ENCODE assay signal across 27 cellular contexts in genomic region chr11:43558056-43558455, GRCh38.
DNase-seq lines count a peak whose midpoint lies in the region; ATAC-seq and TF ChIP-seq lines count a peak whose summit lies in the region.
"Had no signal": no experiment of that assay in that cellular context is flagged by ENCODE, and none has a peak within 500 bp of the region (broad histone marks: within the 10 kb centered on the region; RNA-seq: fewer than 3 reads in every experiment).

No MANE protein-coding gene starts in this region.

- peaks cover 9% of the 10 kb centered on the region for H3K27me3 Mint-ChIP-seq in brain
- peaks cover 56% of the 10 kb centered on the region for H3K27me3 Mint-ChIP-seq in progenitor cell of endocrine pancreas
- H3K27me3 Mint-ChIP-seq in activated CD8-positive, alpha-beta memory T cell treated with anti-CD3 and anti-CD28 coated beads, Interleukin-2, amount 10 ng/mL, durations not matched to agents 7 days and 5 days = peaks cover 85% of the 10 kb centered on the region
- H3K27me3 Mint-ChIP-seq in activated CD4-positive, alpha-beta T cell treated with anti-CD3 and anti-CD28 coated beads, Interleukin-2, amount 10 ng/mL, durations not matched to agents 24 days and 14 days = peaks cover 68% of the 10 kb centered on the region

- H3K9me3 ChIP-seq in HUES48 (ENCODE audit: control insufficient read depth, insufficient read depth, low read length) (no peaks in the 10 kb centered on the region), iPS-18c (ENCODE audit: control insufficient read depth, insufficient read depth, low read length) (no peaks in the 10 kb centered on the region), HAP-1 (no peaks in the 10 kb centered on the region)
- H3K9me3 ChIP-seq: body of pancreas, left lung, psoas muscle, SK-N-SH, tibial artery had no signal

- ATAC-seq in activated CD8-positive, alpha-beta memory T cell treated with anti-CD3 and anti-CD28 coated beads, Interleukin-2, amount 10 ng/mL, durations not matched to agents 7 days and 5 days = no peak
- no peak for ATAC-seq in GM18870 (IDR thresholded peaks at IDR 0.05; ENCODE audit: unreplicated experiment)
- ATAC-seq: body of pancreas, natural killer cell, psoas muscle had no signal

- CTCF ChIA-PET in activated CD8-positive, alpha-beta memory T cell treated with anti-CD3 and anti-CD28 coated beads, Interleukin-2, amount 10 ng/mL, durations not matched to agents 7 days and 5 days (lab: Charles Lee) = no interaction called here

- H3K9me3 Mint-ChIP-seq in brain = peaks cover 0 to 2% (median 0%) of the 10 kb centered on the region in 5 experiments
- H3K9me3 Mint-ChIP-seq in progenitor cell of endocrine pancreas (ENCODE audit: low read depth) = no peaks in the 10 kb centered on the region
- no peaks in the 10 kb centered on the region for H3K9me3 Mint-ChIP-seq in activated CD8-positive, alpha-beta memory T cell treated with anti-CD3 and anti-CD28 coated beads, Interleukin-2, amount 10 ng/mL, durations not matched to agents 7 days and 5 days (ENCODE audit: low read depth)
- no peaks in the 10 kb centered on the region for H3K9me3 Mint-ChIP-seq in activated CD4-positive, alpha-beta T cell treated with anti-CD3 and anti-CD28 coated beads, Interleukin-2, amount 10 ng/mL, durations not matched to agents 24 days and 14 days
- H3K9me3 Mint-ChIP-seq: CD4-positive, alpha-beta memory T cell; IgD-negative memory B cell; natural killer cell had no signal

- in situ Hi-C loops in HAP-1 (cut with MboI; ENCODE audit: low sequenced_read_pairs) = no loop called here

- H3K27ac Mint-ChIP-seq in brain (peak overlapping the region; percentile 44 to 98 (median 95)), progenitor cell of endocrine pancreas (no peak overlapping the region)
- no peak overlapping the region for H3K27ac Mint-ChIP-seq in activated CD8-positive, alpha-beta memory T cell treated with anti-CD3 and anti-CD28 coated beads, Interleukin-2, amount 10 ng/mL, durations not matched to agents 7 days and 5 days
- no peak overlapping the region for H3K27ac Mint-ChIP-seq in activated CD4-positive, alpha-beta T cell treated with anti-CD3 and anti-CD28 coated beads, Interleukin-2, amount 10 ng/mL, durations not matched to agents 24 days and 14 days
- H3K27ac Mint-ChIP-seq: IgD-negative memory B cell, immature natural killer cell, natural killer cell had no signal

- H3K27me3 ChIP-seq in HUES48 (ENCODE audit: control insufficient read depth, insufficient read depth, low read length) (peaks cover 54% of the 10 kb centered on the region), HAP-1 (ENCODE audit: low read depth) (peaks cover 72% of the 10 kb centered on the region)

- intact Hi-C loops in activated CD4-positive, alpha-beta T cell treated with anti-CD3 and anti-CD28 coated beads, Interleukin-2, amount 10 ng/mL, durations not matched to agents 24 days and 14 days (cut with micrococcal nuclease) = no loop called here

- H3K9ac ChIP-seq in HUES48 (ENCODE audit: low read depth, low read length) = no peak overlapping the region
- H3K9ac ChIP-seq: SK-N-SH had no signal

- H3K36me3 ChIP-seq in HUES48 (ENCODE audit: control insufficient read depth, insufficient read depth, low read length) (no peaks in the 10 kb centered on the region), HAP-1 (replicated peaks) (no peaks in the 10 kb centered on the region)
- H3K36me3 ChIP-seq: left lung, tibial artery, WERI-Rb-1 had no signal

- H3K4me1 ChIP-seq in HUES48 (ENCODE audit: control insufficient read depth, insufficient read depth, low read length) (peaks cover 43% of the 10 kb centered on the region), HAP-1 (no peaks in the 10 kb centered on the region)
- H3K4me1 ChIP-seq: left lung had no signal

- TF ChIP-seq CTCF in brain (conservative IDR thresholded peaks at IDR 0.05) = no peak
- TF ChIP-seq CTCF in progenitor cell of endocrine pancreas (IDR thresholded peaks at IDR 0.05; ENCODE audit: unreplicated experiment) = no peak

- H3K36me3 Mint-ChIP-seq in brain = no peaks in the 10 kb centered on the region
- no peaks in the 10 kb centered on the region for H3K36me3 Mint-ChIP-seq in progenitor cell of endocrine pancreas (ENCODE audit: insufficient read depth)
- no peaks in the 10 kb centered on the region for H3K36me3 Mint-ChIP-seq in activated CD8-positive, alpha-beta memory T cell treated with anti-CD3 and anti-CD28 coated beads, Interleukin-2, amount 10 ng/mL, durations not matched to agents 7 days and 5 days
- H3K36me3 Mint-ChIP-seq in activated CD4-positive, alpha-beta T cell treated with anti-CD3 and anti-CD28 coated beads, Interleukin-2, amount 10 ng/mL, durations not matched to agents 24 days and 14 days (ENCODE audit: low read depth) = no peaks in the 10 kb centered on the region
- H3K36me3 Mint-ChIP-seq: CD4-positive, alpha-beta memory T cell; IgD-negative memory B cell; immature natural killer cell; natural killer cell had no signal

- H3K4me3 Mint-ChIP-seq in brain (peak overlapping the region; percentile 83 to 90 (median 88)), progenitor cell of endocrine pancreas (ENCODE audit: low read depth) (peak overlapping the region; percentile 60)
- no peak overlapping the region for H3K4me3 Mint-ChIP-seq in activated CD8-positive, alpha-beta memory T cell treated with anti-CD3 and anti-CD28 coated beads, Interleukin-2, amount 10 ng/mL, durations not matched to agents 7 days and 5 days
- no peak overlapping the region for H3K4me3 Mint-ChIP-seq in activated CD4-positive, alpha-beta T cell treated with anti-CD3 and anti-CD28 coated beads, Interleukin-2, amount 10 ng/mL, durations not matched to agents 24 days and 14 days
- H3K4me3 Mint-ChIP-seq: CD4-positive, alpha-beta memory T cell; IgD-negative memory B cell; immature natural killer cell; natural killer cell had no signal

- peak overlapping the region; percentile 59 for H3K27ac ChIP-seq in HUES48 (ENCODE audit: low read depth, low read length)
- H3K27ac ChIP-seq: body of pancreas, left lung, psoas muscle, tibial artery, WERI-Rb-1 had no signal

- DNase-seq in progenitor cell of endocrine pancreas (ENCODE audit: low spot score, unreplicated experiment) (no peak), HAP-1 (ENCODE audit: low spot score in 2 of 2) (no peak)
- DNase-seq in activated CD8-positive, alpha-beta memory T cell treated with anti-CD3 and anti-CD28 coated beads, Interleukin-2, amount 10 ng/mL, durations not matched to agents 7 days and 5 days = no peak
- DNase-seq in activated CD4-positive, alpha-beta T cell treated with anti-CD3 and anti-CD28 coated beads, Interleukin-2, amount 10 ng/mL, durations not matched to agents 24 days and 14 days = no peak
- DNase-seq: activated gamma-delta T cell treated with Interleukin-2 at 50 U/mL for 16 hours; body of pancreas; CD4-positive, alpha-beta memory T cell; GF-D8; immature natural killer cell; left lung; midbrain; natural killer cell; NCI-H1436; NCI-H524; psoas muscle; RPMI8226; SK-N-SH; small intestine; stimulated activated CD4-positive, alpha-beta T cell treated with anti-CD3 and anti-CD28 coated beads, Interleukin-2, amount 100 ng/mL, for 48 hours; stimulated activated naive CD4-positive, alpha-beta T cell treated with Interleukin-2 at 50 U/mL for 16 hours; tibial artery; WERI-Rb-1 had no signal

- H3K4me1 Mint-ChIP-seq in brain (peaks cover 73% of the 10 kb centered on the region), progenitor cell of endocrine pancreas (ENCODE audit: low read depth) (peaks cover 29% of the 10 kb centered on the region)
- H3K4me1 Mint-ChIP-seq in activated CD8-positive, alpha-beta memory T cell treated with anti-CD3 and anti-CD28 coated beads, Interleukin-2, amount 10 ng/mL, durations not matched to agents 7 days and 5 days = peaks cover 13% of the 10 kb centered on the region
- H3K4me1 Mint-ChIP-seq in activated CD4-positive, alpha-beta T cell treated with anti-CD3 and anti-CD28 coated beads, Interleukin-2, amount 10 ng/mL, durations not matched to agents 24 days and 14 days = peaks cover 5% of the 10 kb centered on the region
- H3K4me1 Mint-ChIP-seq: immature natural killer cell had no signal

- peak overlapping the region; percentile 51 for H3K4me3 ChIP-seq in HUES48 (ENCODE audit: low read depth, low read length)
- peak overlapping the region; percentile 46; the same call in 1 of the 2 replicates for H3K4me3 ChIP-seq in iPS-18c (ENCODE audit: insufficient read depth, low read depth, low read length)
- H3K4me3 ChIP-seq in HAP-1 = no peak overlapping the region
- H3K4me3 ChIP-seq: body of pancreas, left lung, psoas muscle, tibial artery had no signal

Comparison
In these comparisons a context has a peak if more than half of its experiments do, and no peak if none do; other contexts are left out.
1. H3K27ac Mint-ChIP-seq: peak in brain (5 of 5); none in progenitor cell of endocrine pancreas (single experiment), activated CD8-positive, alpha-beta memory T cell treated with anti-CD3 and anti-CD28 coated beads, Interleukin-2, amount 10 ng/mL, durations not matched to agents 7 days and 5 days (single experiment) and activated CD4-positive, alpha-beta T cell treated with anti-CD3 and anti-CD28 coated beads, Interleukin-2, amount 10 ng/mL, durations not matched to agents 24 days and 14 days (single experiment).
2. H3K4me3 Mint-ChIP-seq: peak in brain (5 of 5) and progenitor cell of endocrine pancreas (single experiment); none in activated CD8-positive, alpha-beta memory T cell treated with anti-CD3 and anti-CD28 coated beads, Interleukin-2, amount 10 ng/mL, durations not matched to agents 7 days and 5 days (single experiment) and activated CD4-positive, alpha-beta T cell treated with anti-CD3 and anti-CD28 coated beads, Interleukin-2, amount 10 ng/mL, durations not matched to agents 24 days and 14 days (single experiment).